8 cellular contexts compared by ENCODE assay signal in genomic region chr19:19670070-19670551, GRCh38.
DNase-seq lines count a peak whose midpoint lies in the region; ATAC-seq and TF ChIP-seq lines count a peak whose summit lies in the region.

No MANE protein-coding gene starts in this region.

- H3K4me1 Mint-ChIP-seq in effector memory CD8-positive, alpha-beta T cell (ENCODE audit: low read depth in 2 of 2) = peaks cover 29 to 44% of the 10 kb centered on the region in 2 donors
- peaks cover 4% of the 10 kb centered on the region for H3K4me1 Mint-ChIP-seq in nephron

- peak overlapping the region; percentile 83 to 97 for H3K4me3 ChIP-seq in DND-41 (ENCODE audit: low read depth in 1 of 2, low read length in 2 of 2)
- peak overlapping the region; percentile 97 for H3K4me3 ChIP-seq in NT2/D1 (ENCODE audit: insufficient read length, low read depth)

- peak overlapping the region; percentile 84 to 95 for H3K27ac Mint-ChIP-seq in effector memory CD8-positive, alpha-beta T cell
- no peak overlapping the region for H3K27ac Mint-ChIP-seq in nephron

- H3K9me3 ChIP-seq in DND-41 (ENCODE audit: insufficient read depth, low read length, severe bottlenecking) (peaks cover 24% of the 10 kb centered on the region), NT2/D1 (ENCODE audit: insufficient read depth, low read length) (no peaks in the 10 kb centered on the region)

- peaks cover 34% of the 10 kb centered on the region for H4K20me1 ChIP-seq in DND-41 (ENCODE audit: insufficient read depth, low read length)

- H3K36me3 Mint-ChIP-seq in effector memory CD8-positive, alpha-beta T cell (ENCODE audit: insufficient read depth) = peaks cover 76% of the 10 kb centered on the region
- H3K36me3 Mint-ChIP-seq in nephron (ENCODE audit: low read depth) = peaks cover 28% of the 10 kb centered on the region

- H3K4me1 ChIP-seq in DND-41 (ENCODE audit: insufficient read depth, low read length) = peaks cover 80% of the 10 kb centered on the region
- H3K4me1 ChIP-seq in NT2/D1 (ENCODE audit: insufficient read depth, insufficient read length) = peaks cover 2% of the 10 kb centered on the region

- DNase-seq in DND-41 = no peak
- peak; percentile 48 for DNase-seq in NT2/D1 (ENCODE audit: low read depth, low spot score)
- DNase-seq in effector memory CD8-positive, alpha-beta T cell = no peak
- DNase-seq in COLO668 (lab: John Stamatoyannopoulos, UW; ENCODE audit: unreplicated experiment) = no peak
- DNase-seq in glomerular visceral epithelial cell (ENCODE audit: extremely low spot score) = no peak
- no peak for DNase-seq in NCI-H524 treated with DMSO at 0.1 percent for 48 hours (lab: John Stamatoyannopoulos, UW)

- no peak for ATAC-seq in DND-41 (ENCODE audit: insufficient read depth, low read depth)
- ATAC-seq in effector memory CD8-positive, alpha-beta T cell (replicated peaks) = no peak
- ATAC-seq in GM21786 (IDR thresholded peaks at IDR 0.05; ENCODE audit: unreplicated experiment) = no peak

- peak overlapping the region; percentile 69 for H3K4me2 ChIP-seq in DND-41 (ENCODE audit: insufficient read depth, low read length)

- H3K27me3 ChIP-seq in DND-41 (ENCODE audit: insufficient read depth, low read length, poor library complexity) (no peaks in the 10 kb centered on the region), NT2/D1 (ENCODE audit: insufficient read depth, insufficient read length) (no peaks in the 10 kb centered on the region)

- no peaks in the 10 kb centered on the region for H3K9me3 Mint-ChIP-seq in effector memory CD8-positive, alpha-beta T cell
- H3K9me3 Mint-ChIP-seq in nephron = peaks cover 6% of the 10 kb centered on the region

- peaks cover 86% of the 10 kb centered on the region for H3K79me2 ChIP-seq in DND-41 (ENCODE audit: insufficient read depth, low read length)

- H2AFZ ChIP-seq in DND-41 (ENCODE audit: low read depth, low read length) = no peak overlapping the region

- H3K27me3 Mint-ChIP-seq in effector memory CD8-positive, alpha-beta T cell = no peaks in the 10 kb centered on the region
- no peaks in the 10 kb centered on the region for H3K27me3 Mint-ChIP-seq in nephron (ENCODE audit: low read depth)

- H3K36me3 ChIP-seq in DND-41 (ENCODE audit: insufficient read depth, low read length) (peaks cover 61% of the 10 kb centered on the region), NT2/D1 (ENCODE audit: insufficient read depth, insufficient read length, low read length) (peaks cover 25% of the 10 kb centered on the region)

- peak overlapping the region; percentile 80 to 98 for H3K4me3 Mint-ChIP-seq in effector memory CD8-positive, alpha-beta T cell
- H3K4me3 Mint-ChIP-seq in nephron = peak overlapping the region; percentile 85 to 88 (median 88)

- H3K27ac ChIP-seq in DND-41 (ENCODE audit: low read length) = peak overlapping the region; percentile 97

- TF ChIP-seq CTCF in DND-41 (IDR thresholded peaks at IDR 0.05; ENCODE audit: borderline replicate concordance, extremely low read depth, low read length, poor library complexity, severe bottlenecking) (no peak), nephron (IDR thresholded peaks at IDR 0.05; ENCODE audit: unreplicated experiment in 3 of 3) (no peak)

- H3K9ac ChIP-seq in DND-41 (ENCODE audit: low read depth, low read length) (peak overlapping the region; percentile 100), NT2/D1 (ENCODE audit: insufficient read length, low read depth) (peak overlapping the region; percentile 57)

Comparison
In these comparisons a context has a peak if more than half of its experiments do, and no peak if none do; other contexts are left out.
1. H3K27ac Mint-ChIP-seq: peak in effector memory CD8-positive, alpha-beta T cell (2 of 2); none in nephron (0 of 3).